In the genomic region with DNA sequence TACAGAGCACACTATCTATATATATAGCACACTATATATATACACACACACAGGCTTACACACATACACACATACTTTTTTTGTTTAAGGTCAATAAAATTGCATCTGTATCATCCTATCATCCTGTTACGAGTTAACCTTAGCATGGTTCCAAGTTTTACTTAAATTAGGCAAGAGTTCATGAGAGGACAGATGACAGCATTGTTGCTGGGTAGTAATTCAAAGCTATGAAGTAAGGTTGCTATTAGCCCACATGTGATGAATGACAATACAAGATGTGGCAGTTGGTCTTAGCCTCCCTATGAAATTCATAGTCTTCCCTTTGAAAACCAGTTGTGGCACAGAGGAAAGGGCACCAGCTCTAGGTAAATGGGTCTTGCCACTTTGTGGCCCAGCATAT, we compare ENCODE assay signal across 21 cellular contexts.
"Had no signal": no experiment of that assay in that cellular context is flagged by ENCODE, and none has a peak within 500 bp of the region (broad histone marks: within the 10 kb centered on the region; RNA-seq: fewer than 3 reads in every experiment).

No MANE protein-coding gene starts in this region.

- H3K9me3 ChIP-seq: left lung, mucosa of descending colon, tibial artery had no signal

- H3K27ac Mint-ChIP-seq: activated naive CD8-positive, alpha-beta T cell treated with anti-CD3 and anti-CD28 coated beads, Interleukin-2, amount 50 U/mL, for 24 hours; activated T-helper 17 cell treated with anti-CD3 and anti-CD28 coated beads, Interleukin-2, amount 50 U/mL, for 72 hours; endodermal cell; naive thymus-derived CD8-positive, alpha-beta T cell; stimulated activated naive B cell treated with anti-CD40 and anti-IgM and Interleukin-4, amounts not matched to agents 10 μg/mL and 1 μg/mL and 100 μg/mL, for 72 hours had no signal

- H3K27me3 Mint-ChIP-seq: activated T-helper 17 cell treated with anti-CD3 and anti-CD28 coated beads, Interleukin-2, amount 50 U/mL, for 72 hours had no signal

- DNase-seq: activated CD4-positive, alpha-beta T cell treated with anti-CD3 and anti-CD28 coated beads for 1 hour; activated CD4-positive, alpha-beta T cell treated with anti-CD3 and anti-CD28 coated beads, Interleukin-2, amount 50 U/mL, for 4 hours; activated naive CD4-positive, alpha-beta T cell treated with Interleukin-2 at 50 U/mL for 16 hours; activated naive CD8-positive, alpha-beta T cell treated with anti-CD3 and anti-CD28 coated beads, Interleukin-2, amount 50 U/mL, for 24 hours; dorsolateral prefrontal cortex; endodermal cell; islet precursor cell; left lung; mammary epithelial cell; mucosa of descending colon; naive thymus-derived CD8-positive, alpha-beta T cell; retina; stimulated activated CD4-positive, alpha-beta T cell treated with anti-CD3 and anti-CD28 coated beads, Interleukin-4, amount 100 ng/mL, for 1 hour; stimulated activated naive B cell treated with anti-CD40 and anti-IgM and Interleukin-4, amounts not matched to agents 10 μg/mL and 1 μg/mL and 100 μg/mL, for 72 hours; tibial artery had no signal

- H3K4me3 Mint-ChIP-seq: activated naive CD8-positive, alpha-beta T cell treated with anti-CD3 and anti-CD28 coated beads, Interleukin-2, amount 50 U/mL, for 24 hours; activated T-helper 17 cell treated with anti-CD3 and anti-CD28 coated beads, Interleukin-2, amount 50 U/mL, for 72 hours; endodermal cell; naive thymus-derived CD8-positive, alpha-beta T cell; stimulated activated naive B cell treated with anti-CD40 and anti-IgM and Interleukin-4, amounts not matched to agents 10 μg/mL and 1 μg/mL and 100 μg/mL, for 72 hours had no signal

- H3K4me3 ChIP-seq: cardiac muscle cell, dorsolateral prefrontal cortex, left lung, mucosa of descending colon, tibial artery had no signal

- H3K27ac ChIP-seq: cardiac muscle cell, dorsolateral prefrontal cortex, left lung, parathyroid adenoma, tibial artery, VCaP had no signal

- H3K4me1 Mint-ChIP-seq: activated naive CD8-positive, alpha-beta T cell treated with anti-CD3 and anti-CD28 coated beads, Interleukin-2, amount 50 U/mL, for 24 hours; activated T-helper 17 cell treated with anti-CD3 and anti-CD28 coated beads, Interleukin-2, amount 50 U/mL, for 72 hours; endodermal cell; naive thymus-derived CD8-positive, alpha-beta T cell had no signal

- H3K9me3 Mint-ChIP-seq: activated naive CD8-positive, alpha-beta T cell treated with anti-CD3 and anti-CD28 coated beads, Interleukin-2, amount 50 U/mL, for 24 hours; endodermal cell; stimulated activated naive B cell treated with anti-CD40 and anti-IgM and Interleukin-4, amounts not matched to agents 10 μg/mL and 1 μg/mL and 100 μg/mL, for 72 hours had no signal

- H3K79me2 ChIP-seq: parathyroid adenoma had no signal

- H3K9ac ChIP-seq: parathyroid adenoma had no signal

- ATAC-seq: activated naive CD8-positive, alpha-beta T cell treated with anti-CD3 and anti-CD28 coated beads, Interleukin-2, amount 50 U/mL, for 24 hours; activated T-helper 17 cell treated with anti-CD3 and anti-CD28 coated beads, Interleukin-2, amount 50 U/mL, for 72 hours; left lung; mucosa of descending colon; naive thymus-derived CD8-positive, alpha-beta T cell; stimulated activated naive B cell treated with anti-CD40 and anti-IgM and Interleukin-4, amounts not matched to agents 10 μg/mL and 1 μg/mL and 100 μg/mL, for 72 hours had no signal

- H3K27me3 ChIP-seq: cardiac muscle cell, left lung, tibial artery had no signal

- H3K4me1 ChIP-seq: left lung, parathyroid adenoma, tibial artery had no signal

- H3K36me3 ChIP-seq: cardiac muscle cell, left lung, tibial artery had no signal

- FAIRE-seq: astrocyte, urothelium cell line had no signal

- H2AFZ ChIP-seq: parathyroid adenoma had no signal

- H3K36me3 Mint-ChIP-seq: naive thymus-derived CD8-positive, alpha-beta T cell; stimulated activated naive B cell treated with anti-CD40 and anti-IgM and Interleukin-4, amounts not matched to agents 10 μg/mL and 1 μg/mL and 100 μg/mL, for 72 hours had no signal
